ENCODE assay signal across 7 cellular contexts in genomic region chr7:27739914-27740448, GRCh38. TPM values are rescaled to one million over a fixed set of nuclear protein-coding genes. Genes with fewer than 3 reads are reported as not detected.
DNase-seq lines count a peak whose midpoint lies in the region; ATAC-seq, FAIRE-seq and TF ChIP-seq lines count a peak whose summit lies in the region.

Gene TAX1BP1, plus strand, starts transcription at chr7:27740162. Its CDS starts 8,363 bp downstream, at chr7:27748525.

- in situ Hi-C loops in astrocyte of the cerebellum (cut with HindIII; ENCODE audit: low sequenced_read_pairs) = no loop called here

- peaks cover 24% of the 10 kb centered on the region for H3K4me1 ChIP-seq in hepatocyte (ENCODE audit: insufficient read depth)

- H3K36me3 ChIP-seq in hepatocyte (replicated peaks; ENCODE audit: insufficient read depth, low read depth) = no peaks in the 10 kb centered on the region

- peak within 1 kb of the TSS; percentile 78 for H3K4me2 ChIP-seq in hepatocyte

- peak within 1 kb of the TSS; percentile 99 for H3K27ac ChIP-seq in hepatocyte

- H3K79me2 ChIP-seq in hepatocyte = peaks cover 36% of the 10 kb centered on the region

- H3K9me2 ChIP-seq in hepatocyte (replicated peaks; ENCODE audit: insufficient read depth) = no peaks in the 10 kb centered on the region

- peak; percentile 94 for ATAC-seq in HG02981 (IDR thresholded peaks at IDR 0.05; ENCODE audit: unreplicated experiment)

- peak within 1 kb of the TSS; percentile 100 for H3K4me3 ChIP-seq in astrocyte of the cerebellum (ENCODE audit: low read depth, low read length)
- H3K4me3 ChIP-seq in hepatocyte = peak within 1 kb of the TSS; percentile 71

- peaks cover 23% of the 10 kb centered on the region for H4K20me1 ChIP-seq in hepatocyte (ENCODE audit: insufficient read depth, poor library complexity, severe bottlenecking)

- DNase-seq in GM18507 (ENCODE audit: extremely low spot score, insufficient read length, low read depth) (peak; percentile 96), NCI-H2029 treated with DMSO at 0.1 percent for 48 hours (lab: John Stamatoyannopoulos, UW) (peak; percentile 82), T-helper 9 cell (peak; percentile 91), astrocyte of the cerebellum (ENCODE audit: low read depth) (peak; percentile 78), hepatocyte (ENCODE audit: low spot score) (peak; percentile 97), retina (peak; percentile 98)

- H2AFZ ChIP-seq in hepatocyte = peak within 1 kb of the TSS; percentile 54

- H3K27me3 ChIP-seq in hepatocyte = no peaks in the 10 kb centered on the region

- WGBS in hepatocyte (ENCODE audit: low lambda C conversion rate, missing lambda C conversion rate) = under 1% methylated on average over 41 of the region's 41 CpGs

- TF ChIP-seq CTCF in astrocyte of the cerebellum (IDR thresholded peaks at IDR 0.05; ENCODE audit: low read depth, low read length, missing control alignments) = no peak
- no peak for TF ChIP-seq CTCF in hepatocyte (IDR thresholded peaks at IDR 0.05; ENCODE audit: poor library complexity)

- H3K9me3 ChIP-seq in hepatocyte (ENCODE audit: low read depth) = no peaks in the 10 kb centered on the region

- peak; percentile 88 for FAIRE-seq in GM18507 (lab: Jason Lieb, UNC)

RNA-seq across cellular contexts. Expression of gene TAX1BP1, which starts in this region (rescaled TPM):
- 110 and 122 TPM in 2 replicates for total RNA-seq in hepatocyte
- polyA plus RNA-seq in hepatocyte = 83.5 and 104 TPM in 2 replicates

Comparison
In these comparisons a context has a peak if more than half of its experiments do, and no peak if none do; other contexts are left out.
1. Peak in every context shown above with its lines: DNase-seq, ATAC-seq, H3K4me3 ChIP-seq and H3K27ac ChIP-seq.